16 cellular contexts compared by ENCODE assay signal in the genomic region with DNA sequence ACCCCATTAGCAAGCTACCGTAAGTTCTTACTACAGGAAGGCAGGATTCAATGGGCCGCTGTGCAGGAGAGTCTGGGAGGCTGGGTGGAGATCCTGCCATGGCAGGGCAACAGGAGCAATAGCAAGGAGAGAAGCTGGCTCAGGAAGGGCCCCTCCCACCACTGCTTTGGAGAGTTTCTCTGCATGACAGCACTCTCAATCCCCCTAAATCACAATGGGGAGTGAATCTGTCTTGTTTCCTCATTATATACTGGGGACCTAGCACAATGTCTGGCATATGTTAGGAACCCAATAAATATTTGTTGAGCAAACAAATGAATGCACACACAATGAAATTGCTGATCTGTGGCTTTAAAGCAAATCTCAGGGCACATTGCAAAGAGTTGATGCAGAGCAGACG.
"Had no signal": no experiment of that assay in that cellular context is flagged by ENCODE, and none has a peak within 500 bp of the region (broad histone marks: within the 10 kb centered on the region; RNA-seq: fewer than 3 reads in every experiment).

No MANE protein-coding gene starts in this region.

- H3K27ac ChIP-seq: gastroesophageal sphincter, parathyroid adenoma, transverse colon, vagina had no signal

- DNase-seq: activated CD4-positive, alpha-beta T cell treated with anti-CD3 and anti-CD28 coated beads, Interleukin-2, amount 10 ng/mL, durations not matched to agents 7 days and 5 days; activated CD8-positive, alpha-beta memory T cell treated with anti-CD3 and anti-CD28 coated beads, Interleukin-2, amount 50 U/mL, for 48 hours; activated gamma-delta T cell treated with Interleukin-2 at 50 U/mL for 16 hours; amniotic stem cell; islet precursor cell; mammary epithelial cell; right cardiac atrium; stimulated activated CD4-positive, alpha-beta T cell treated with anti-CD3 and anti-CD28 coated beads, Interleukin-4, amount 100 ng/mL, for 24 hours; stimulated activated naive CD4-positive, alpha-beta T cell treated with Interleukin-2 at 50 U/mL for 16 hours; substantia nigra; transverse colon had no signal

- H3K36me3 ChIP-seq: gastroesophageal sphincter, transverse colon, vagina had no signal

- H3K4me3 ChIP-seq: gastroesophageal sphincter, skin epidermis, transverse colon, vagina had no signal

- H2AFZ ChIP-seq: parathyroid adenoma had no signal

- H3K27me3 ChIP-seq: transverse colon, vagina had no signal

- ATAC-seq: gastroesophageal sphincter, left lobe of liver, right cardiac atrium had no signal

- H3K79me2 ChIP-seq: parathyroid adenoma had no signal

- H3K9me3 ChIP-seq: gastroesophageal sphincter, transverse colon, vagina had no signal

- H3K4me1 ChIP-seq: gastroesophageal sphincter, transverse colon, vagina had no signal
